In the genomic region with DNA sequence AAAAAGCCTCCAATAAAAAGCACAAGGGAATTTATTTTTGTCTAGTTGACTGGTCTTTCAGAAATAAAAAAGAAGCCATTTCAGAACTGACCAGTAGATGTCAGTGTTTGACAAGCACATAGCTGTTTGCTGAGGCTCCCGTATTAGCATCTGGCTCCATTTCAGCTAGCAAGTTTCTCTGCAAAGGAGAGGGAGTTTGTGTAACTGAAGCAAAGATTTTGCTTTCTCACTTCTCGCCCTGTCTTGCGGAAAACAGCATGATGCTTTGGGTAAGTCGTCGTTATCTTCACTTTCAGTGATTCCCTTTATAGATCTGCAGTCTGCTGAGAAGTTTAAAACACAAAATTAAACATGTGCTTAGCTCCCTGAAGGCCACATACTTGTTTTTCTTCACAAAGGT, we compare ENCODE assay signal across 9 cellular contexts.
DNase-seq lines count a peak whose midpoint lies in the region; TF ChIP-seq lines count a peak whose summit lies in the region.
"Had no signal": no experiment of that assay in that cellular context is flagged by ENCODE, and none has a peak within 500 bp of the region (broad histone marks: within the 10 kb centered on the region; RNA-seq: fewer than 3 reads in every experiment).

No MANE protein-coding gene starts in this region.

- no peaks in the 10 kb centered on the region for H3K27me3 ChIP-seq in OCI-LY1 (ENCODE audit: insufficient read depth, low read length)
- no peaks in the 10 kb centered on the region for H3K27me3 ChIP-seq in ascending aorta
- H3K27me3 ChIP-seq in spleen (replicated peaks in 1 of 7): no peaks in the 10 kb centered on the region
- H3K27me3 ChIP-seq: BLaER1 treated with 17β-estradiol and CSF1 and Interleukin-3, amounts not matched to agents 10 nM and 100 nM had no signal

- TF ChIP-seq RAD21 in Ishikawa (IDR thresholded peaks at IDR 0.05; ENCODE audit: low read depth): peak; percentile 81

- TF ChIP-seq EP300 in Ishikawa (IDR thresholded peaks at IDR 0.05; ENCODE audit: borderline replicate concordance): no peak

- H3K4me1 ChIP-seq in OCI-LY1 (ENCODE audit: insufficient read depth, low read length, severe bottlenecking): peaks cover 8% of the 10 kb centered on the region
- H3K4me1 ChIP-seq in ascending aorta: peaks cover 0 to 9% of the 10 kb centered on the region in 2 donors
- H3K4me1 ChIP-seq in spleen: no peaks in the 10 kb centered on the region

- no peak for TF ChIP-seq POLR2A in spleen (IDR thresholded peaks at IDR 0.05)

- H2AFZ ChIP-seq in OCI-LY1 (ENCODE audit: low read length): peak overlapping the region; percentile 44; the same call in 1 of the 2 replicates

- H3K9me3 ChIP-seq in OCI-LY1 (ENCODE audit: low read length) (no peaks in the 10 kb centered on the region), ascending aorta (no peaks in the 10 kb centered on the region), spleen (no peaks in the 10 kb centered on the region)
- H3K9me3 ChIP-seq: BLaER1 treated with 17β-estradiol and CSF1 and Interleukin-3, amounts not matched to agents 10 nM and 100 nM had no signal

- 0 to 3% (median 1%) methylated on average over 5 of the region's 5 CpGs for WGBS in spleen, 5 donors

- H3K36me3 ChIP-seq in OCI-LY1 (ENCODE audit: insufficient read depth, low read length) (no peaks in the 10 kb centered on the region), ascending aorta (no peaks in the 10 kb centered on the region), spleen (no peaks in the 10 kb centered on the region)
- H3K36me3 ChIP-seq: BLaER1 treated with 17β-estradiol and CSF1 and Interleukin-3, amounts not matched to agents 10 nM and 100 nM had no signal

- no peaks in the 10 kb centered on the region for H3K79me2 ChIP-seq in OCI-LY1 (ENCODE audit: insufficient read depth, low read length)

- no peaks in the 10 kb centered on the region for H3K9me2 ChIP-seq in OCI-LY1 (ENCODE audit: low read depth, low read length)

- no peaks in the 10 kb centered on the region for H3F3A ChIP-seq in OCI-LY1 (ENCODE audit: insufficient read depth, low read length)

- H3K27ac ChIP-seq in OCI-LY1 (ENCODE audit: low read depth, low read length, poor library complexity, severe bottlenecking) (no peak overlapping the region), ascending aorta (no peak overlapping the region), spleen (no peak overlapping the region)
- H3K27ac ChIP-seq: BLaER1 treated with 17β-estradiol and CSF1 and Interleukin-3, amounts not matched to agents 10 nM and 100 nM had no signal

- H3K4me2 ChIP-seq in OCI-LY1 (ENCODE audit: low read length): no peak overlapping the region

- DNase-seq in NCI-H524 (lab: John Stamatoyannopoulos, UW) (peak; percentile 31 to 74), NCI-H524 treated with DMSO at 0.1 percent for 48 hours (lab: John Stamatoyannopoulos, UW) (no peak), GM20000 (ENCODE audit: low spot score) (peak; percentile 32), ascending aorta (ENCODE audit: low spot score in 2 of 2) (no peak), hepatic stellate cell (ENCODE audit: low spot score) (peak; percentile 45), spleen (no peak)

- TF ChIP-seq CTCF in GM20000 (IDR thresholded peaks at IDR 0.05; ENCODE audit: extremely low read depth, missing control alignments) (no peak), OCI-LY1 (IDR thresholded peaks at IDR 0.05; ENCODE audit: low read length) (peak; percentile 65), ascending aorta (IDR thresholded peaks at IDR 0.05) (peak in 2 of 3 experiments; percentile 78 to 83), spleen (IDR thresholded peaks at IDR 0.05 in 8 of 11, conservative IDR thresholded peaks at IDR 0.05 in 3 of 11) (peak; percentile 4 to 79 (median 55))

- H4K20me1 ChIP-seq in OCI-LY1 (ENCODE audit: insufficient read depth, low read length): no peaks in the 10 kb centered on the region
- H4K20me1 ChIP-seq: BLaER1 treated with 17β-estradiol and CSF1 and Interleukin-3, amounts not matched to agents 10 nM and 100 nM had no signal

- intact Hi-C loops in ascending aorta (cut with DNase I): no loop called here
- intact Hi-C loops in spleen (cut with DNase I; ENCODE audit: low total_unique reads): no loop called here

- H3K4me3 ChIP-seq in OCI-LY1 (ENCODE audit: low read depth, low read length, poor library complexity, severe bottlenecking) (no peak overlapping the region), ascending aorta (no peak overlapping the region), spleen (no peak overlapping the region)
- H3K4me3 ChIP-seq: BLaER1 treated with 17β-estradiol and CSF1 and Interleukin-3, amounts not matched to agents 10 nM and 100 nM had no signal

- H3K9ac ChIP-seq in OCI-LY1 (ENCODE audit: low read length): no peak overlapping the region
- H3K9ac ChIP-seq: BLaER1 treated with 17β-estradiol and CSF1 and Interleukin-3, amounts not matched to agents 10 nM and 100 nM had no signal

TF ChIP-seq in Ishikawa, 13 proteins besides CTCF, POLR2A, EP300 and RAD21:
- TF ChIP-seq, protein P1, sequence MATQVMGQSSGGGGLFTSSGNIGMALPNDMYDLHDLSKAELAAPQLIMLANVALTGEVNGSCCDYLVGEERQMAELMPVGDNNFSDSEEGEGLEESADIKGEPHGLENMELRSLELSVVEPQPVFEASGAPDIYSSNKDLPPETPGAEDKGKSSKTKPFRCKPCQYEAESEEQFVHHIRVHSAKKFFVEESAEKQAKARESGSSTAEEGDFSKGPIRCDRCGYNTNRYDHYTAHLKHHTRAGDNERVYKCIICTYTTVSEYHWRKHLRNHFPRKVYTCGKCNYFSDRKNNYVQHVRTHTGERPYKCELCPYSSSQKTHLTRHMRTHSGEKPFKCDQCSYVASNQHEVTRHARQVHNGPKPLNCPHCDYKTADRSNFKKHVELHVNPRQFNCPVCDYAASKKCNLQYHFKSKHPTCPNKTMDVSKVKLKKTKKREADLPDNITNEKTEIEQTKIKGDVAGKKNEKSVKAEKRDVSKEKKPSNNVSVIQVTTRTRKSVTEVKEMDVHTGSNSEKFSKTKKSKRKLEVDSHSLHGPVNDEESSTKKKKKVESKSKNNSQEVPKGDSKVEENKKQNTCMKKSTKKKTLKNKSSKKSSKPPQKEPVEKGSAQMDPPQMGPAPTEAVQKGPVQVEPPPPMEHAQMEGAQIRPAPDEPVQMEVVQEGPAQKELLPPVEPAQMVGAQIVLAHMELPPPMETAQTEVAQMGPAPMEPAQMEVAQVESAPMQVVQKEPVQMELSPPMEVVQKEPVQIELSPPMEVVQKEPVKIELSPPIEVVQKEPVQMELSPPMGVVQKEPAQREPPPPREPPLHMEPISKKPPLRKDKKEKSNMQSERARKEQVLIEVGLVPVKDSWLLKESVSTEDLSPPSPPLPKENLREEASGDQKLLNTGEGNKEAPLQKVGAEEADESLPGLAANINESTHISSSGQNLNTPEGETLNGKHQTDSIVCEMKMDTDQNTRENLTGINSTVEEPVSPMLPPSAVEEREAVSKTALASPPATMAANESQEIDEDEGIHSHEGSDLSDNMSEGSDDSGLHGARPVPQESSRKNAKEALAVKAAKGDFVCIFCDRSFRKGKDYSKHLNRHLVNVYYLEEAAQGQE (IDR thresholded peaks at IDR 0.05; ENCODE audit: low read depth): no peak
- no peak for TF ChIP-seq CREB1 (IDR thresholded peaks at IDR 0.05; ENCODE audit: low read depth)
- no peak for TF ChIP-seq CEBPB (IDR thresholded peaks at IDR 0.05)
- no peak for TF ChIP-seq TAF1 (IDR thresholded peaks at IDR 0.05; ENCODE audit: low read depth)
- TF ChIP-seq ZBTB7A (IDR thresholded peaks at IDR 0.05; ENCODE audit: low read depth): no peak
- TF ChIP-seq, protein P2, sequence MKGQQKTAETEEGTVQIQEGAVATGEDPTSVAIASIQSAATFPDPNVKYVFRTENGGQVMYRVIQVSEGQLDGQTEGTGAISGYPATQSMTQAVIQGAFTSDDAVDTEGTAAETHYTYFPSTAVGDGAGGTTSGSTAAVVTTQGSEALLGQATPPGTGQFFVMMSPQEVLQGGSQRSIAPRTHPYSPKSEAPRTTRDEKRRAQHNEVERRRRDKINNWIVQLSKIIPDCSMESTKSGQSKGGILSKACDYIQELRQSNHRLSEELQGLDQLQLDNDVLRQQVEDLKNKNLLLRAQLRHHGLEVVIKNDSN (IDR thresholded peaks at IDR 0.05): no peak
- no peak for TF ChIP-seq TEAD4 (IDR thresholded peaks at IDR 0.05)
- TF ChIP-seq TCF12 (IDR thresholded peaks at IDR 0.05; ENCODE audit: low read depth): no peak

Comparison
In these comparisons a context has a peak if more than half of its experiments do, and no peak if none do; other contexts are left out.
1. DNase-seq: peak in NCI-H524 (2 of 2), GM20000 (single experiment) and hepatic stellate cell (single experiment); none in NCI-H524 treated with DMSO at 0.1 percent for 48 hours (single experiment), ascending aorta (0 of 2) and spleen (single experiment).